In the genomic region with DNA sequence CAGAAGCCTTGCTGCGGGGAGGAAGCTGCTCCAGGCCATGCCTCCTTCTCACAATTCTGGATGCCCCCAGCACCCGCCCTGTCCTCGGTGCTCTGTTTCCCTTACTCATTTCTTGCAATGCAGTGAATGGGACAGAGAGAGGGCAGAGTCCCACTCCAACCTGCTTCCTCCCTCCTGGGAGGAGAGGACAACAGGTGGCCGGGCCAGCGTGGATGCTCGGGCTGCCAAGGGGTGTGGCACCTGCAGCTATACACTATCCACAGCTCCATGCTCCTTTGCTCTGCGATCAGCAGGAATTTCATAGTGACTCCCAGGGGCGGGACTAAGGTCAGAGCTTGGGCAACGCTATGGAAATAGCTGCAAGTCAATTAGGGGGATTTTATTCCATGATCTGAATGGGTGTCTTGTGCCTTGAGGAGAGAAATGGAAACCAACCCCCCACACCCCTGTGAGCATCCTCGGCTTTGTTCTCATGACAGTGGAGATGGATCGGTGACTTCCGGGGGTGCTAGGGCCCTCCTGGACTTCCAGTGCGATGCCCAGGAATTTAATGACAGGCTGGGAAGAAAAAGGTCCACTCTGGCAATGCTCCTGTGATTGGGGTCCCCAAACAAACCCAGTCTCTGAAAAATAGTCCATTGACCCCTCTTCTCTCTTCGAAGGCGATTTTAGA, we compare ENCODE assay signal across 32 cellular contexts.
"Had no signal": no experiment of that assay in that cellular context is flagged by ENCODE, and none has a peak within 500 bp of the region (broad histone marks: within the 10 kb centered on the region; RNA-seq: fewer than 3 reads in every experiment).

No MANE protein-coding gene starts in this region.

- H3K27ac ChIP-seq: adrenal gland, body of pancreas, cardiac muscle cell, colonic mucosa, epithelial cell of prostate, gastrocnemius medialis, hepatocyte, left lung, lower lobe of right lung, ovary, stomach, thyroid gland, VCaP had no signal

- H3K9me3 Mint-ChIP-seq: activated CD4-positive, alpha-beta memory T cell treated with anti-CD3 and anti-CD28 coated beads for 36 hours; activated naive CD4-positive, alpha-beta T cell treated with anti-CD3 and anti-CD28 coated beads for 36 hours; activated naive CD8-positive, alpha-beta T cell treated with anti-CD3 and anti-CD28 coated beads for 36 hours; activated T-helper 1 cell treated with anti-CD3 and anti-CD28 coated beads, Interleukin-12 subunit alpha, Interleukin-12 subunit beta, Interleukin-2, Interleukin-4 antibody, amounts not matched to agents 30 ng/mL and 10 ng/mL and 1 ng/mL, durations not matched to agents 14 hours and 24 hours and 36 hours; natural killer cell treated with Interleukin-12 subunit alpha and Interleukin-12 subunit beta and Interleukin-15 and Interleukin-18, amount 100 ng/mL, for 72 hours; stimulated activated naive B cell treated with anti-CD40 and anti-IgM and Interleukin-4, amounts not matched to agents 10 μg/mL and 1 μg/mL and 100 μg/mL, for 72 hours had no signal

- H3K36me3 ChIP-seq: adrenal gland, cardiac muscle cell, colonic mucosa, gastrocnemius medialis, left lung, lower lobe of right lung, ovary, stomach, thyroid gland had no signal

- H3K27me3 Mint-ChIP-seq: progenitor cell of endocrine pancreas had no signal

- H3K4me3 ChIP-seq: adrenal gland, body of pancreas, cardiac muscle cell, colonic mucosa, gastrocnemius medialis, hepatocyte, left lung, lower lobe of right lung, ovary, stomach, thyroid gland had no signal

- ATAC-seq: body of pancreas; gastrocnemius medialis; left lung; lower lobe of right lung; natural killer cell treated with Interleukin-12 subunit alpha and Interleukin-12 subunit beta and Interleukin-15 and Interleukin-18, amount 100 ng/mL, for 72 hours; stimulated activated naive B cell treated with anti-CD40 and anti-IgM and Interleukin-4, amounts not matched to agents 10 μg/mL and 1 μg/mL and 100 μg/mL, for 72 hours had no signal

- DNase-seq: activated CD4-positive, alpha-beta memory T cell treated with anti-CD3 and anti-CD28 coated beads for 36 hours; activated CD4-positive, alpha-beta T cell treated with anti-CD3 and anti-CD28 coated beads for 4 hours; activated CD8-positive, alpha-beta memory T cell treated with anti-CD3 and anti-CD28 coated beads, Interleukin-2, amount 50 U/mL, for 4 hours; activated effector memory CD4-positive, alpha-beta T cell treated with anti-CD3 and anti-CD28 coated beads, Interleukin-2, amount 50 U/mL, for 16 hours; activated naive CD4-positive, alpha-beta T cell treated with anti-CD3 and anti-CD28 coated beads for 36 hours; activated naive CD8-positive, alpha-beta T cell treated with anti-CD3 and anti-CD28 coated beads for 36 hours; activated T-cell treated with anti-CD3 and anti-CD28 coated beads, Interleukin-2, amount 50 U/mL, for 1 hour; adrenal gland; aorta; body of pancreas; cerebellar nuclear complex; colonic mucosa; effector CD8-positive, alpha-beta T cell; gastrocnemius medialis; glutamatergic neuron; left lung; lower lobe of right lung; mesendoderm; ovary; stimulated activated CD4-positive, alpha-beta T cell treated with anti-CD3 and anti-CD28 coated beads, Interleukin-15, amount 100 ng/mL, for 24 hours; stimulated activated CD4-positive, alpha-beta T cell treated with anti-CD3 and anti-CD28 coated beads, Interleukin-2, amount 100 ng/mL, for 24 hours; stimulated activated naive B cell treated with anti-CD40 and anti-IgM and Interleukin-4, amounts not matched to agents 10 μg/mL and 1 μg/mL and 100 μg/mL, for 72 hours; stomach; T-helper 1 cell; thyroid gland had no signal

- H3K36me3 Mint-ChIP-seq: activated CD4-positive, alpha-beta memory T cell treated with anti-CD3 and anti-CD28 coated beads for 36 hours; activated naive CD8-positive, alpha-beta T cell treated with anti-CD3 and anti-CD28 coated beads for 36 hours; natural killer cell treated with Interleukin-12 subunit alpha and Interleukin-12 subunit beta and Interleukin-15 and Interleukin-18, amount 100 ng/mL, for 72 hours; stimulated activated naive B cell treated with anti-CD40 and anti-IgM and Interleukin-4, amounts not matched to agents 10 μg/mL and 1 μg/mL and 100 μg/mL, for 72 hours had no signal

- H3K27ac Mint-ChIP-seq: activated CD4-positive, alpha-beta memory T cell treated with anti-CD3 and anti-CD28 coated beads for 36 hours; activated naive CD4-positive, alpha-beta T cell treated with anti-CD3 and anti-CD28 coated beads for 36 hours; activated naive CD8-positive, alpha-beta T cell treated with anti-CD3 and anti-CD28 coated beads for 36 hours; activated T-helper 1 cell treated with anti-CD3 and anti-CD28 coated beads, Interleukin-12 subunit alpha, Interleukin-12 subunit beta, Interleukin-2, Interleukin-4 antibody, amounts not matched to agents 30 ng/mL and 10 ng/mL and 1 ng/mL, durations not matched to agents 14 hours and 24 hours and 36 hours; natural killer cell treated with Interleukin-12 subunit alpha and Interleukin-12 subunit beta and Interleukin-15 and Interleukin-18, amount 100 ng/mL, for 72 hours; stimulated activated naive B cell treated with anti-CD40 and anti-IgM and Interleukin-4, amounts not matched to agents 10 μg/mL and 1 μg/mL and 100 μg/mL, for 72 hours had no signal

- H3K27me3 ChIP-seq: adrenal gland, body of pancreas, cardiac muscle cell, colonic mucosa, gastrocnemius medialis, hepatocyte, left lung, ovary, stomach, thyroid gland had no signal

- H3K4me1 Mint-ChIP-seq: stimulated activated naive B cell treated with anti-CD40 and anti-IgM and Interleukin-4, amounts not matched to agents 10 μg/mL and 1 μg/mL and 100 μg/mL, for 72 hours had no signal

- H3K4me1 ChIP-seq: adrenal gland, body of pancreas, colonic mucosa, gastrocnemius medialis, left lung, thyroid gland had no signal

- H3K9me3 ChIP-seq: adrenal gland, body of pancreas, colonic mucosa, gastrocnemius medialis, left lung, lower lobe of right lung, ovary, stomach, thyroid gland had no signal

- H3K4me3 Mint-ChIP-seq: activated CD4-positive, alpha-beta memory T cell treated with anti-CD3 and anti-CD28 coated beads for 36 hours; activated naive CD4-positive, alpha-beta T cell treated with anti-CD3 and anti-CD28 coated beads for 36 hours; activated naive CD8-positive, alpha-beta T cell treated with anti-CD3 and anti-CD28 coated beads for 36 hours; activated T-helper 1 cell treated with anti-CD3 and anti-CD28 coated beads, Interleukin-12 subunit alpha, Interleukin-12 subunit beta, Interleukin-2, Interleukin-4 antibody, amounts not matched to agents 30 ng/mL and 10 ng/mL and 1 ng/mL, durations not matched to agents 14 hours and 24 hours and 36 hours; natural killer cell treated with Interleukin-12 subunit alpha and Interleukin-12 subunit beta and Interleukin-15 and Interleukin-18, amount 100 ng/mL, for 72 hours; stimulated activated naive B cell treated with anti-CD40 and anti-IgM and Interleukin-4, amounts not matched to agents 10 μg/mL and 1 μg/mL and 100 μg/mL, for 72 hours had no signal
